10 cellular contexts compared by ENCODE assay signal in genomic region chr6:1917628-1918371, GRCh38.
DNase-seq lines count a peak whose midpoint lies in the region; ATAC-seq and TF ChIP-seq lines count a peak whose summit lies in the region.
"Had no signal": no experiment of that assay in that cellular context is flagged by ENCODE, and none has a peak within 500 bp of the region (broad histone marks: within the 10 kb centered on the region; RNA-seq: fewer than 3 reads in every experiment).

No MANE protein-coding gene starts in this region.

- no peaks in the 10 kb centered on the region for H3K79me2 ChIP-seq in HCT116 (ENCODE audit: insufficient read depth, low read length)

- no peaks in the 10 kb centered on the region for H4K20me1 ChIP-seq in HCT116 (ENCODE audit: insufficient read depth)

- no peaks in the 10 kb centered on the region for H3K9me3 Mint-ChIP-seq in activated CD8-positive, alpha-beta T cell treated with anti-CD3 and anti-CD28 coated beads, Interleukin-2, amount 10 ng/mL, durations not matched to agents 7 days and 5 days (ENCODE audit: insufficient read depth)

- RAD21 ChIA-PET in HCT116 (lab: Charles Lee; ENCODE audit: low non-redundant PET in 1 of 2, low total read pairs in 2 of 2, uncharacterized antibody in 2 of 2, unreplicated experiment in 2 of 2): no interaction called here

- no peak overlapping the region for H3K27ac Mint-ChIP-seq in activated CD8-positive, alpha-beta T cell treated with anti-CD3 and anti-CD28 coated beads, Interleukin-2, amount 10 ng/mL, durations not matched to agents 7 days and 5 days

- CTCF ChIA-PET in HCT116 (lab: Charles Lee): no interaction called here
- CTCF ChIA-PET in activated CD8-positive, alpha-beta T cell treated with anti-CD3 and anti-CD28 coated beads, Interleukin-2, amount 10 ng/mL, durations not matched to agents 7 days and 5 days (lab: Charles Lee): interaction anchor here (1.2 to 1.6 kb wide), 2 partner anchors 24 to 279 kb away, joined by 3 to 4 read pairs; no protein-coding TSS in a partner anchor

- H3K4me1 ChIP-seq in HCT116 (ENCODE audit: control insufficient read depth in 1 of 2, insufficient read depth in 2 of 2, low read length in 2 of 2) (peaks cover 0 to 18% of the 10 kb centered on the region in 2 experiments; a peak in 3 of 4 replicates), foreskin keratinocyte (peaks cover 29% of the 10 kb centered on the region)

- POLR2A ChIA-PET in HCT116 (lab: Charles Lee): no interaction called here
- POLR2A ChIA-PET in activated CD8-positive, alpha-beta T cell treated with anti-CD3 and anti-CD28 coated beads, Interleukin-2, amount 10 ng/mL, durations not matched to agents 7 days and 5 days (lab: Charles Lee): no interaction called here

- DNase-seq in HCT116 (ENCODE audit: low read depth, low spot score): peak; percentile 40
- DNase-seq in activated CD8-positive, alpha-beta T cell treated with anti-CD3 and anti-CD28 coated beads, Interleukin-2, amount 10 ng/mL, durations not matched to agents 7 days and 5 days: peak; percentile 32
- peak; percentile 88 to 92 for DNase-seq in foreskin keratinocyte
- peak; percentile 17 to 27 for DNase-seq in stimulated activated CD4-positive, alpha-beta T cell treated with anti-CD3 and anti-CD28 coated beads, Interleukin-4, amount 100 ng/mL, for 48 hours (ENCODE audit: low read depth in 2 of 2)
- no peak for DNase-seq in left lobe of liver (ENCODE audit: low spot score)
- DNase-seq: NCI-H345, right cardiac atrium had no signal

- H3K27ac ChIP-seq in HCT116 (ENCODE audit: low read depth, low read length) (no peak overlapping the region), foreskin keratinocyte (peak overlapping the region; percentile 24)

- no peaks in the 10 kb centered on the region for H3K9me2 ChIP-seq in HCT116 (ENCODE audit: insufficient read depth)

- no TSS peak for BruUV-seq in HCT116 (replicated peaks; lab: Mats Ljungman, UMichigan)

- H3K36me3 ChIP-seq in HCT116 (ENCODE audit: control insufficient read depth in 1 of 2, insufficient read depth in 2 of 2, low read length in 2 of 2): no peaks in the 10 kb centered on the region

- no peaks in the 10 kb centered on the region for H3K9me3 ChIP-seq in HCT116 (ENCODE audit: control insufficient read depth in 1 of 2, insufficient read depth in 1 of 2, low read depth in 1 of 2, low read length in 2 of 2)

- TF ChIP-seq RAD21 in HCT116 (IDR thresholded peaks at IDR 0.05; ENCODE audit: low read depth): no peak

- peak overlapping the region; percentile 35 for H3K4me2 ChIP-seq in HCT116 (ENCODE audit: low read length)

- no peak overlapping the region for H3K9ac ChIP-seq in HCT116 (ENCODE audit: low read length)

- no peak overlapping the region for H3K4me3 Mint-ChIP-seq in activated CD8-positive, alpha-beta T cell treated with anti-CD3 and anti-CD28 coated beads, Interleukin-2, amount 10 ng/mL, durations not matched to agents 7 days and 5 days

- TF ChIP-seq CTCF in HCT116 (IDR thresholded peaks at IDR 0.05 in 2 of 3, conservative IDR thresholded peaks at IDR 0.05 in 1 of 3; ENCODE audit: borderline replicate concordance in 1 of 3, insufficient read depth in 1 of 3, low read depth in 2 of 3, low read length in 2 of 3) (no peak), foreskin keratinocyte (conservative IDR thresholded peaks at IDR 0.05) (no peak)

- H3K36me3 Mint-ChIP-seq in activated CD8-positive, alpha-beta T cell treated with anti-CD3 and anti-CD28 coated beads, Interleukin-2, amount 10 ng/mL, durations not matched to agents 7 days and 5 days (ENCODE audit: low read depth): no peaks in the 10 kb centered on the region

- intact Hi-C loops in HCT116 (cut with micrococcal nuclease): no loop called here

- H2AFZ ChIP-seq in HCT116 (ENCODE audit: low read depth, low read length, poor library complexity, severe bottlenecking): peak overlapping the region; percentile 35

- no peaks in the 10 kb centered on the region for H3K27me3 ChIP-seq in HCT116 (ENCODE audit: insufficient read depth, low read length)
- no peaks in the 10 kb centered on the region for H3K27me3 ChIP-seq in foreskin keratinocyte

- no peak overlapping the region for H3K4me3 ChIP-seq in HCT116 (replicated peaks in 1 of 2; ENCODE audit: low read depth in 1 of 2, low read length in 2 of 2)

- no peak for TF ChIP-seq POLR2A in HCT116 (IDR thresholded peaks at IDR 0.05; ENCODE audit: borderline replicate concordance, extremely low read depth, insufficient read depth, insufficient read length)

- peaks cover 13% of the 10 kb centered on the region for H3K4me1 Mint-ChIP-seq in activated CD8-positive, alpha-beta T cell treated with anti-CD3 and anti-CD28 coated beads, Interleukin-2, amount 10 ng/mL, durations not matched to agents 7 days and 5 days (ENCODE audit: low read depth)

- ATAC-seq in HCT116 (peak; percentile 89), foreskin keratinocyte (peak; percentile 97), HG03520 (IDR thresholded peaks at IDR 0.05; ENCODE audit: unreplicated experiment) (no peak), GM18858 (IDR thresholded peaks at IDR 0.05; ENCODE audit: unreplicated experiment) (no peak), left lobe of liver (no peak), GM18870 (IDR thresholded peaks at IDR 0.05; ENCODE audit: unreplicated experiment) (no peak)
- ATAC-seq in activated CD8-positive, alpha-beta T cell treated with anti-CD3 and anti-CD28 coated beads, Interleukin-2, amount 10 ng/mL, durations not matched to agents 7 days and 5 days: peak; percentile 53

- no peaks in the 10 kb centered on the region for H3K27me3 Mint-ChIP-seq in activated CD8-positive, alpha-beta T cell treated with anti-CD3 and anti-CD28 coated beads, Interleukin-2, amount 10 ng/mL, durations not matched to agents 7 days and 5 days (ENCODE audit: low read depth)

TF ChIP-seq in HCT116, 20 proteins besides CTCF, POLR2A, EP300 and RAD21:
- TF ChIP-seq, protein P1, sequence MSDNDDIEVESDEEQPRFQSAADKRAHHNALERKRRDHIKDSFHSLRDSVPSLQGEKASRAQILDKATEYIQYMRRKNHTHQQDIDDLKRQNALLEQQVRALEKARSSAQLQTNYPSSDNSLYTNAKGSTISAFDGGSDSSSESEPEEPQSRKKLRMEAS (IDR thresholded peaks at IDR 0.05): peak; percentile 89
- TF ChIP-seq, protein P2, sequence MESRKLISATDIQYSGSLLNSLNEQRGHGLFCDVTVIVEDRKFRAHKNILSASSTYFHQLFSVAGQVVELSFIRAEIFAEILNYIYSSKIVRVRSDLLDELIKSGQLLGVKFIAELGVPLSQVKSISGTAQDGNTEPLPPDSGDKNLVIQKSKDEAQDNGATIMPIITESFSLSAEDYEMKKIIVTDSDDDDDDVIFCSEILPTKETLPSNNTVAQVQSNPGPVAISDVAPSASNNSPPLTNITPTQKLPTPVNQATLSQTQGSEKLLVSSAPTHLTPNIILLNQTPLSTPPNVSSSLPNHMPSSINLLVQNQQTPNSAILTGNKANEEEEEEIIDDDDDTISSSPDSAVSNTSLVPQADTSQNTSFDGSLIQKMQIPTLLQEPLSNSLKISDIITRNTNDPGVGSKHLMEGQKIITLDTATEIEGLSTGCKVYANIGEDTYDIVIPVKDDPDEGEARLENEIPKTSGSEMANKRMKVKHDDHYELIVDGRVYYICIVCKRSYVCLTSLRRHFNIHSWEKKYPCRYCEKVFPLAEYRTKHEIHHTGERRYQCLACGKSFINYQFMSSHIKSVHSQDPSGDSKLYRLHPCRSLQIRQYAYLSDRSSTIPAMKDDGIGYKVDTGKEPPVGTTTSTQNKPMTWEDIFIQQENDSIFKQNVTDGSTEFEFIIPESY (IDR thresholded peaks at IDR 0.05; ENCODE audit: extremely low read depth, insufficient replicate concordance, low read length): no peak
- TF ChIP-seq FOSL1 (IDR thresholded peaks at IDR 0.05; ENCODE audit: low read depth) (peak; percentile 59; the same call in 1 of the 2 replicates), TCF7L2 (IDR thresholded peaks at IDR 0.05; ENCODE audit: borderline replicate concordance, extremely low read depth, insufficient read depth, insufficient read length) (no peak), JUND (IDR thresholded peaks at IDR 0.05) (peak; percentile 57), CBX3 (IDR thresholded peaks at IDR 0.05; ENCODE audit: low read depth) (peak; percentile 50; the same call in 1 of the 2 replicates), SP1 (IDR thresholded peaks at IDR 0.05; ENCODE audit: low read depth) (peak; percentile 15; the same call in 1 of the 2 replicates), YY1 (IDR thresholded peaks at IDR 0.05; ENCODE audit: extremely low read depth, insufficient replicate concordance, low read depth, low read length) (no peak)
TF ChIP-seq in HCT116: peak in this region for 5.

Comparison
In these comparisons a context has a peak if more than half of its experiments do, and no peak if none do; other contexts are left out.
1. ATAC-seq: peak in HCT116 (single experiment), activated CD8-positive, alpha-beta T cell treated with anti-CD3 and anti-CD28 coated beads, Interleukin-2, amount 10 ng/mL, durations not matched to agents 7 days and 5 days (single experiment) and foreskin keratinocyte (single experiment); none in HG03520 (single experiment), GM18858 (single experiment), left lobe of liver (single experiment) and GM18870 (single experiment).